In genomic region chr11:41201156-41201555, GRCh38 we compare ENCODE assay signal across 9 cellular contexts.
DNase-seq lines count a peak whose midpoint lies in the region; ATAC-seq and TF ChIP-seq lines count a peak whose summit lies in the region.
"Had no signal": no experiment of that assay in that cellular context is flagged by ENCODE, and none has a peak within 500 bp of the region (broad histone marks: within the 10 kb centered on the region; RNA-seq: fewer than 3 reads in every experiment).

No MANE protein-coding gene starts in this region.

- H4K20me1 ChIP-seq in PC-9 (ENCODE audit: insufficient read depth), result no peaks in the 10 kb centered on the region

- H3F3A ChIP-seq in PC-9 (ENCODE audit: insufficient read depth, low read depth), result no peaks in the 10 kb centered on the region

- H3K79me2 ChIP-seq in PC-9 (ENCODE audit: low read depth), result no peaks in the 10 kb centered on the region

- no peaks in the 10 kb centered on the region for H3K9me2 ChIP-seq in PC-9 (ENCODE audit: insufficient read depth)

- H3K27me3 ChIP-seq in PC-9 (ENCODE audit: insufficient read depth, low read depth), result peaks cover 9% of the 10 kb centered on the region
- H3K27me3 ChIP-seq in uterus, result no peaks in the 10 kb centered on the region

- ATAC-seq in HG03432 (IDR thresholded peaks at IDR 0.05; ENCODE audit: unreplicated experiment) (peak; percentile 72), GM21528 (IDR thresholded peaks at IDR 0.05; ENCODE audit: low FRiP score, unreplicated experiment) (no peak), GM19397 (IDR thresholded peaks at IDR 0.05; ENCODE audit: unreplicated experiment) (no peak)

- no TSS peak for BruUV-seq in PC-9 (replicated peaks; lab: Mats Ljungman, UMichigan)

- no peak for TF ChIP-seq POLR2A in uterus (IDR thresholded peaks at IDR 0.05)

- H3K27ac ChIP-seq in PC-9 (no peak overlapping the region), uterus (no peak overlapping the region)

- POLR2A ChIA-PET in PC-9 (lab: Charles Lee; ENCODE audit: unreplicated experiment), result no interaction called here

- no peak overlapping the region for H2AFZ ChIP-seq in PC-9

- intact Hi-C loops in PC-9 (cut with micrococcal nuclease; ENCODE audit: unreplicated experiment) (loop anchor here (5.0 kb wide), 1 partner anchor 894 kb away; no protein-coding TSS in a partner anchor), head of caudate nucleus (cut with DNase I) (no loop called here), uterus (cut with DNase I; ENCODE audit: low total_unique reads) (no loop called here)

- no peak overlapping the region for H3K4me2 ChIP-seq in PC-9

- H3K9me3 ChIP-seq in PC-9 (ENCODE audit: insufficient read depth, low read depth) (no peaks in the 10 kb centered on the region), uterus (no peaks in the 10 kb centered on the region)

- TF ChIP-seq CTCF in PC-9 (conservative IDR thresholded peaks at IDR 0.05) (peak; percentile 63), uterus (IDR thresholded peaks at IDR 0.05) (no peak)

- peak; percentile 35 for DNase-seq in NCI-H510A treated with DMSO at 0.1 percent for 48 hours (lab: John Stamatoyannopoulos, UW)
- DNase-seq in NCI-H510A (lab: John Stamatoyannopoulos, UW), result no peak
- peak; percentile 2 to 35 for DNase-seq in PC-9
- DNase-seq in head of caudate nucleus, result peak in 41 of 42 donors; percentile 23 to 84 (median 62)
- no peak for DNase-seq in uterus
- DNase-seq: activated B cell treated with CpG ODN at 0.5 μM for 24 hours had no signal

- CTCF ChIA-PET in PC-9 (lab: Charles Lee), result no interaction called here

- H3K4me3 ChIP-seq in PC-9 (no peak overlapping the region), uterus (no peak overlapping the region)

- H3K36me3 ChIP-seq in PC-9 (ENCODE audit: low read depth), result no peaks in the 10 kb centered on the region
- no peaks in the 10 kb centered on the region for H3K36me3 ChIP-seq in uterus

- no peaks in the 10 kb centered on the region for H3K4me1 ChIP-seq in PC-9 (replicated peaks; ENCODE audit: insufficient read depth)
- H3K4me1 ChIP-seq in uterus, result no peaks in the 10 kb centered on the region

Comparison
In these comparisons a context has a peak if more than half of its experiments do, and no peak if none do; other contexts are left out.
1. DNase-seq: peak in NCI-H510A treated with DMSO at 0.1 percent for 48 hours (single experiment), PC-9 (2 of 2) and head of caudate nucleus (41 of 42); none in NCI-H510A (single experiment) and uterus (0 of 2).